24 cellular contexts compared by ENCODE assay signal in genomic region chr7:11195502-11195901, GRCh38.
DNase-seq lines count a peak whose midpoint lies in the region; ATAC-seq and TF ChIP-seq lines count a peak whose summit lies in the region.
"Had no signal": no experiment of that assay in that cellular context is flagged by ENCODE, and none has a peak within 500 bp of the region (broad histone marks: within the 10 kb centered on the region; RNA-seq: fewer than 3 reads in every experiment).

No MANE protein-coding gene starts in this region.

- no peak for DNase-seq in MCF 10A (ENCODE audit: unreplicated experiment)
- DNase-seq in breast epithelium (ENCODE audit: low spot score in 2 of 2), result no peak
- DNase-seq in activated T-helper 2 cell treated with anti-CD3 and anti-CD28 coated beads, Interferon-gamma antibody, Interleukin-2, Interleukin-4, amounts not matched to agents 10 μg/mL and 5 μg/mL and 100 μg/mL, durations not matched to agents 14 hours and 24 hours and 36 hours (ENCODE audit: low spot score), result no peak
- DNase-seq in lung (ENCODE audit: low spot score), result peak; percentile 40
- DNase-seq in NCI-H1694 treated with DMSO at 0.1 percent for 48 hours (lab: John Stamatoyannopoulos, UW), result no peak
- no peak for DNase-seq in activated effector memory CD4-positive, alpha-beta T cell treated with anti-CD3 and anti-CD28 coated beads, Interleukin-2, amount 50 U/mL, for 16 hours
- DNase-seq: 8988T; CD8-positive, alpha-beta memory T cell; DMS79 treated with DMSO at 0.1 percent for 48 hours; GM23248; HCEC 1CT; IMR-90; NCI-H1417; NCI-H187; NCI-H2107; NCI-H446 treated with DMSO at 0.1 percent for 48 hours; NCI-H526 treated with DMSO at 0.1 percent for 48 hours; OCI-M1 had no signal

- H3K9me3 Mint-ChIP-seq in MCF 10A (ENCODE audit: unreplicated experiment), result no peaks in the 10 kb centered on the region
- no peaks in the 10 kb centered on the region for H3K9me3 Mint-ChIP-seq in activated T-helper 2 cell treated with anti-CD3 and anti-CD28 coated beads, Interferon-gamma antibody, Interleukin-2, Interleukin-4, amounts not matched to agents 10 μg/mL and 5 μg/mL and 100 μg/mL, durations not matched to agents 14 hours and 24 hours and 36 hours
- H3K9me3 Mint-ChIP-seq: CD8-positive, alpha-beta memory T cell had no signal

- CTCF ChIA-PET in MCF 10A (lab: Yijun Ruan, JAX), result interaction anchor here (0.6 to 2.9 kb wide), 3 partner anchors 17 to 1753 kb away, joined by 4 to 16 read pairs (median 4); no protein-coding TSS in a partner anchor

- no peaks in the 10 kb centered on the region for H3K27me3 ChIP-seq in breast epithelium
- no peaks in the 10 kb centered on the region for H3K27me3 ChIP-seq in lung (ENCODE audit: control insufficient read depth, insufficient read depth)
- H3K27me3 ChIP-seq: SJSA1 had no signal

- no TSS peak for BruUV-seq in MCF 10A (replicated peaks; lab: Mats Ljungman, UMichigan)

- 58 to 72% methylated on average over 3 of the region's 3 CpGs for WGBS in lung, 2 donors

- H3K27me3 Mint-ChIP-seq in MCF 10A (ENCODE audit: insufficient read depth, unreplicated experiment), result no peaks in the 10 kb centered on the region
- H3K27me3 Mint-ChIP-seq in activated T-helper 2 cell treated with anti-CD3 and anti-CD28 coated beads, Interferon-gamma antibody, Interleukin-2, Interleukin-4, amounts not matched to agents 10 μg/mL and 5 μg/mL and 100 μg/mL, durations not matched to agents 14 hours and 24 hours and 36 hours (ENCODE audit: low read depth), result peaks cover 2% of the 10 kb centered on the region

- H3K4me1 ChIP-seq in breast epithelium (no peaks in the 10 kb centered on the region), lung (ENCODE audit: control insufficient read depth in 2 of 2, insufficient read depth in 2 of 2, low read length in 2 of 2) (peaks cover 0 to 5% of the 10 kb centered on the region in 2 donors)
- H3K4me1 ChIP-seq: SJSA1 had no signal

- H3K4me3 Mint-ChIP-seq in MCF 10A (ENCODE audit: unreplicated experiment), result no peak overlapping the region
- H3K4me3 Mint-ChIP-seq in activated T-helper 2 cell treated with anti-CD3 and anti-CD28 coated beads, Interferon-gamma antibody, Interleukin-2, Interleukin-4, amounts not matched to agents 10 μg/mL and 5 μg/mL and 100 μg/mL, durations not matched to agents 14 hours and 24 hours and 36 hours (ENCODE audit: low read depth), result peak overlapping the region; percentile 14
- H3K4me3 Mint-ChIP-seq: CD8-positive, alpha-beta memory T cell had no signal

- POLR2A ChIA-PET in MCF 10A (lab: Yijun Ruan, JAX), result interaction anchor here (0.7 to 1.2 kb wide), 2 partner anchors 33 to 49 kb away, joined by 3 read pairs; no protein-coding TSS in a partner anchor

- no peak overlapping the region for H3K4me3 ChIP-seq in breast epithelium
- H3K4me3 ChIP-seq in lung, result no peak overlapping the region
- H3K4me3 ChIP-seq: GM12878, GM23248, SJSA1 had no signal

- intact Hi-C loops in MCF 10A (cut with micrococcal nuclease) (no loop called here), breast epithelium (cut with DNase I; ENCODE audit: low total_unique reads) (no loop called here)
- intact Hi-C loops in activated T-helper 2 cell treated with anti-CD3 and anti-CD28 coated beads, Interferon-gamma antibody, Interleukin-2, Interleukin-4, amounts not matched to agents 10 μg/mL and 5 μg/mL and 100 μg/mL, durations not matched to agents 14 hours and 24 hours and 36 hours (cut with micrococcal nuclease), result no loop called here

- no peak overlapping the region for H3K27ac ChIP-seq in breast epithelium
- H3K27ac ChIP-seq in lung (ENCODE audit: low read depth in 1 of 2, low read length in 1 of 2), result no peak overlapping the region
- H3K27ac ChIP-seq: C4-2B, GM23248, KMS-11, SJSA1 had no signal

- TF ChIP-seq CTCF in MCF 10A (IDR thresholded peaks at IDR 0.05; ENCODE audit: unreplicated experiment), result no peak
- TF ChIP-seq CTCF in breast epithelium (IDR thresholded peaks at IDR 0.05), result no peak
- TF ChIP-seq CTCF in lung (IDR thresholded peaks at IDR 0.05; ENCODE audit: control extremely low read depth, extremely low read depth), result no peak

- H3K4me1 Mint-ChIP-seq in MCF 10A (ENCODE audit: insufficient read depth, unreplicated experiment), result peaks cover 22% of the 10 kb centered on the region
- H3K4me1 Mint-ChIP-seq in activated T-helper 2 cell treated with anti-CD3 and anti-CD28 coated beads, Interferon-gamma antibody, Interleukin-2, Interleukin-4, amounts not matched to agents 10 μg/mL and 5 μg/mL and 100 μg/mL, durations not matched to agents 14 hours and 24 hours and 36 hours (ENCODE audit: low read depth), result peaks cover 29% of the 10 kb centered on the region
- H3K4me1 Mint-ChIP-seq: CD8-positive, alpha-beta memory T cell had no signal

- H3K9me3 ChIP-seq in breast epithelium, result no peaks in the 10 kb centered on the region
- no peaks in the 10 kb centered on the region for H3K9me3 ChIP-seq in lung (ENCODE audit: control insufficient read depth in 2 of 2, insufficient read depth in 1 of 2, low read length in 1 of 2)
- H3K9me3 ChIP-seq: SJSA1 had no signal

- peak overlapping the region; percentile 54 for H3K27ac Mint-ChIP-seq in MCF 10A (ENCODE audit: low read depth, unreplicated experiment)
- no peak overlapping the region for H3K27ac Mint-ChIP-seq in activated T-helper 2 cell treated with anti-CD3 and anti-CD28 coated beads, Interferon-gamma antibody, Interleukin-2, Interleukin-4, amounts not matched to agents 10 μg/mL and 5 μg/mL and 100 μg/mL, durations not matched to agents 14 hours and 24 hours and 36 hours
- H3K27ac Mint-ChIP-seq: CD8-positive, alpha-beta memory T cell had no signal

- no peaks in the 10 kb centered on the region for H3K36me3 ChIP-seq in breast epithelium
- no peaks in the 10 kb centered on the region for H3K36me3 ChIP-seq in lung (ENCODE audit: control insufficient read depth in 2 of 2, insufficient read depth in 2 of 2, low read length in 2 of 2)
- H3K36me3 ChIP-seq: SJSA1 had no signal

- no peak for TF ChIP-seq POLR2A in breast epithelium (IDR thresholded peaks at IDR 0.05)

- no peaks in the 10 kb centered on the region for H3K36me3 Mint-ChIP-seq in MCF 10A (ENCODE audit: insufficient read depth, unreplicated experiment)
- H3K36me3 Mint-ChIP-seq in activated T-helper 2 cell treated with anti-CD3 and anti-CD28 coated beads, Interferon-gamma antibody, Interleukin-2, Interleukin-4, amounts not matched to agents 10 μg/mL and 5 μg/mL and 100 μg/mL, durations not matched to agents 14 hours and 24 hours and 36 hours (ENCODE audit: low read depth), result peaks cover 5% of the 10 kb centered on the region

- ATAC-seq in lung (ENCODE audit: insufficient read depth, low FRiP score) (no peak), GM19455 (IDR thresholded peaks at IDR 0.05; ENCODE audit: unreplicated experiment) (no peak)
- ATAC-seq: GM12878, Right ventricle myocardium inferior had no signal
